2 cellular contexts compared by ENCODE assay signal in the genomic region with DNA sequence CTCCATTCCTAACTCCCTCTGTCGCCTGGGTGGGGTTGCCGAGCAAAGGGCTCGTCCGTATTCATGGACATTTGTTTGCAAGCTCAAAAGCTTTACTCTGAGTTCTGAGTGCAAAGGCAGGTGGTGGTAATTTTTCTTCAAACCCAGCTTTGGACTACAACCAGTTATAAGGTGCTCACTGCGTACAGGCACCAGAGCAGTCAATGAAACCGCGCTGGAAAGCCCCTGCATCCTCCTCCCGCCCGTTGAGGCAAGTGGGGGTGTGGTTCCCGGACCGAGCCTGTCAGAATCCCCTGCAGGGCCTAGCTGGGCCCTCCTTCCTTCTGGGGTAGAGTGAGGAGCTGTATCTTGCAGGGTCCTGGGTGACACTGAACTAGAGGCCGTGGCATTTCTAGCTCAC.
TF ChIP-seq lines count a peak whose summit lies in the region.

No MANE protein-coding gene starts in this region.

TF ChIP-seq in GM12878, 131 proteins besides CTCF, POLR2A, EP300 and RAD21 (continues in another document):
- TF ChIP-seq, protein P1, sequence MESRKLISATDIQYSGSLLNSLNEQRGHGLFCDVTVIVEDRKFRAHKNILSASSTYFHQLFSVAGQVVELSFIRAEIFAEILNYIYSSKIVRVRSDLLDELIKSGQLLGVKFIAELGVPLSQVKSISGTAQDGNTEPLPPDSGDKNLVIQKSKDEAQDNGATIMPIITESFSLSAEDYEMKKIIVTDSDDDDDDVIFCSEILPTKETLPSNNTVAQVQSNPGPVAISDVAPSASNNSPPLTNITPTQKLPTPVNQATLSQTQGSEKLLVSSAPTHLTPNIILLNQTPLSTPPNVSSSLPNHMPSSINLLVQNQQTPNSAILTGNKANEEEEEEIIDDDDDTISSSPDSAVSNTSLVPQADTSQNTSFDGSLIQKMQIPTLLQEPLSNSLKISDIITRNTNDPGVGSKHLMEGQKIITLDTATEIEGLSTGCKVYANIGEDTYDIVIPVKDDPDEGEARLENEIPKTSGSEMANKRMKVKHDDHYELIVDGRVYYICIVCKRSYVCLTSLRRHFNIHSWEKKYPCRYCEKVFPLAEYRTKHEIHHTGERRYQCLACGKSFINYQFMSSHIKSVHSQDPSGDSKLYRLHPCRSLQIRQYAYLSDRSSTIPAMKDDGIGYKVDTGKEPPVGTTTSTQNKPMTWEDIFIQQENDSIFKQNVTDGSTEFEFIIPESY (IDR thresholded peaks at IDR 0.05) = no peak
- TF ChIP-seq EED (IDR thresholded peaks at IDR 0.05; ENCODE audit: low read depth) (0 out of 2 replicates have a peak, but pooled peaks have one; percentile 17), CHD1 (IDR thresholded peaks at IDR 0.05; ENCODE audit: low read depth, low read length) (no peak), NR2C1 (IDR thresholded peaks at IDR 0.05) (no peak), YBX1 (IDR thresholded peaks at IDR 0.05) (no peak), RELA (IDR thresholded peaks at IDR 0.05; ENCODE audit: borderline replicate concordance, partially characterized antibody) (peak; percentile 80), IKZF2 (IDR thresholded peaks at IDR 0.05) (peak in 1 of 2 experiments; percentile 27; a peak in 1 of 4 replicates), FOXM1 (IDR thresholded peaks at IDR 0.05; ENCODE audit: low read depth, low read length) (no peak), PML (IDR thresholded peaks at IDR 0.05; ENCODE audit: low read length) (no peak)
- TF ChIP-seq, protein P2, sequence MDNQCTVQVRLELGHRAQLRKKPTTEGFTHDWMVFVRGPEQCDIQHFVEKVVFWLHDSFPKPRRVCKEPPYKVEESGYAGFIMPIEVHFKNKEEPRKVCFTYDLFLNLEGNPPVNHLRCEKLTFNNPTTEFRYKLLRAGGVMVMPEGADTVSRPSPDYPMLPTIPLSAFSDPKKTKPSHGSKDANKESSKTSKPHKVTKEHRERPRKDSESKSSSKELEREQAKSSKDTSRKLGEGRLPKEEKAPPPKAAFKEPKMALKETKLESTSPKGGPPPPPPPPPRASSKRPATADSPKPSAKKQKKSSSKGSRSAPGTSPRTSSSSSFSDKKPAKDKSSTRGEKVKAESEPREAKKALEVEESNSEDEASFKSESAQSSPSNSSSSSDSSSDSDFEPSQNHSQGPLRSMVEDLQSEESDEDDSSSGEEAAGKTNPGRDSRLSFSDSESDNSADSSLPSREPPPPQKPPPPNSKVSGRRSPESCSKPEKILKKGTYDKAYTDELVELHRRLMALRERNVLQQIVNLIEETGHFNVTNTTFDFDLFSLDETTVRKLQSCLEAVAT (IDR thresholded peaks at IDR 0.05) = 0 out of 2 replicates have a peak, but pooled peaks have one; percentile 12
- TF ChIP-seq, protein P3, sequence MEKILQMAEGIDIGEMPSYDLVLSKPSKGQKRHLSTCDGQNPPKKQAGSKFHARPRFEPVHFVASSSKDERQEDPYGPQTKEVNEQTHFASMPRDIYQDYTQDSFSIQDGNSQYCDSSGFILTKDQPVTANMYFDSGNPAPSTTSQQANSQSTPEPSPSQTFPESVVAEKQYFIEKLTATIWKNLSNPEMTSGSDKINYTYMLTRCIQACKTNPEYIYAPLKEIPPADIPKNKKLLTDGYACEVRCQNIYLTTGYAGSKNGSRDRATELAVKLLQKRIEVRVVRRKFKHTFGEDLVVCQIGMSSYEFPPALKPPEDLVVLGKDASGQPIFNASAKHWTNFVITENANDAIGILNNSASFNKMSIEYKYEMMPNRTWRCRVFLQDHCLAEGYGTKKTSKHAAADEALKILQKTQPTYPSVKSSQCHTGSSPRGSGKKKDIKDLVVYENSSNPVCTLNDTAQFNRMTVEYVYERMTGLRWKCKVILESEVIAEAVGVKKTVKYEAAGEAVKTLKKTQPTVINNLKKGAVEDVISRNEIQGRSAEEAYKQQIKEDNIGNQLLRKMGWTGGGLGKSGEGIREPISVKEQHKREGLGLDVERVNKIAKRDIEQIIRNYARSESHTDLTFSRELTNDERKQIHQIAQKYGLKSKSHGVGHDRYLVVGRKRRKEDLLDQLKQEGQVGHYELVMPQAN (conservative IDR thresholded peaks at IDR 0.05) = no peak; the same call in 1 of the 2 replicates
- TF ChIP-seq, protein P4, sequence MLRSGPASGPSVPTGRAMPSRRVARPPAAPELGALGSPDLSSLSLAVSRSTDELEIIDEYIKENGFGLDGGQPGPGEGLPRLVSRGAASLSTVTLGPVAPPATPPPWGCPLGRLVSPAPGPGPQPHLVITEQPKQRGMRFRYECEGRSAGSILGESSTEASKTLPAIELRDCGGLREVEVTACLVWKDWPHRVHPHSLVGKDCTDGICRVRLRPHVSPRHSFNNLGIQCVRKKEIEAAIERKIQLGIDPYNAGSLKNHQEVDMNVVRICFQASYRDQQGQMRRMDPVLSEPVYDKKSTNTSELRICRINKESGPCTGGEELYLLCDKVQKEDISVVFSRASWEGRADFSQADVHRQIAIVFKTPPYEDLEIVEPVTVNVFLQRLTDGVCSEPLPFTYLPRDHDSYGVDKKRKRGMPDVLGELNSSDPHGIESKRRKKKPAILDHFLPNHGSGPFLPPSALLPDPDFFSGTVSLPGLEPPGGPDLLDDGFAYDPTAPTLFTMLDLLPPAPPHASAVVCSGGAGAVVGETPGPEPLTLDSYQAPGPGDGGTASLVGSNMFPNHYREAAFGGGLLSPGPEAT (IDR thresholded peaks at IDR 0.05; ENCODE audit: low read depth) = peak; percentile 95
- TF ChIP-seq, protein P5, sequence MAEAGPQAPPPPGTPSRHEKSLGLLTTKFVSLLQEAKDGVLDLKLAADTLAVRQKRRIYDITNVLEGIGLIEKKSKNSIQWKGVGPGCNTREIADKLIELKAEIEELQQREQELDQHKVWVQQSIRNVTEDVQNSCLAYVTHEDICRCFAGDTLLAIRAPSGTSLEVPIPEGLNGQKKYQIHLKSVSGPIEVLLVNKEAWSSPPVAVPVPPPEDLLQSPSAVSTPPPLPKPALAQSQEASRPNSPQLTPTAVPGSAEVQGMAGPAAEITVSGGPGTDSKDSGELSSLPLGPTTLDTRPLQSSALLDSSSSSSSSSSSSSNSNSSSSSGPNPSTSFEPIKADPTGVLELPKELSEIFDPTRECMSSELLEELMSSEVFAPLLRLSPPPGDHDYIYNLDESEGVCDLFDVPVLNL (IDR thresholded peaks at IDR 0.05; ENCODE audit: low read depth, low read length) = no peak

TF ChIP-seq in SK-N-SH treated with all-trans-retinoic acid at 6 μM for 48 hours, 23 proteins besides CTCF, POLR2A, EP300 and RAD21 (continued from another document):
- TF ChIP-seq, protein P6, sequence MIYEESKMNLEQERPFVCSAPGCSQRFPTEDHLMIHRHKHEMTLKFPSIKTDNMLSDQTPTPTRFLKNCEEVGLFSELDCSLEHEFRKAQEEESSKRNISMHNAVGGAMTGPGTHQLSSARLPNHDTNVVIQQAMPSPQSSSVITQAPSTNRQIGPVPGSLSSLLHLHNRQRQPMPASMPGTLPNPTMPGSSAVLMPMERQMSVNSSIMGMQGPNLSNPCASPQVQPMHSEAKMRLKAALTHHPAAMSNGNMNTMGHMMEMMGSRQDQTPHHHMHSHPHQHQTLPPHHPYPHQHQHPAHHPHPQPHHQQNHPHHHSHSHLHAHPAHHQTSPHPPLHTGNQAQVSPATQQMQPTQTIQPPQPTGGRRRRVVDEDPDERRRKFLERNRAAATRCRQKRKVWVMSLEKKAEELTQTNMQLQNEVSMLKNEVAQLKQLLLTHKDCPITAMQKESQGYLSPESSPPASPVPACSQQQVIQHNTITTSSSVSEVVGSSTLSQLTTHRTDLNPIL (CRISPR knock-in tag; IDR thresholded peaks at IDR 0.05; ENCODE audit: low read depth) = no peak
- TF ChIP-seq, protein P7, sequence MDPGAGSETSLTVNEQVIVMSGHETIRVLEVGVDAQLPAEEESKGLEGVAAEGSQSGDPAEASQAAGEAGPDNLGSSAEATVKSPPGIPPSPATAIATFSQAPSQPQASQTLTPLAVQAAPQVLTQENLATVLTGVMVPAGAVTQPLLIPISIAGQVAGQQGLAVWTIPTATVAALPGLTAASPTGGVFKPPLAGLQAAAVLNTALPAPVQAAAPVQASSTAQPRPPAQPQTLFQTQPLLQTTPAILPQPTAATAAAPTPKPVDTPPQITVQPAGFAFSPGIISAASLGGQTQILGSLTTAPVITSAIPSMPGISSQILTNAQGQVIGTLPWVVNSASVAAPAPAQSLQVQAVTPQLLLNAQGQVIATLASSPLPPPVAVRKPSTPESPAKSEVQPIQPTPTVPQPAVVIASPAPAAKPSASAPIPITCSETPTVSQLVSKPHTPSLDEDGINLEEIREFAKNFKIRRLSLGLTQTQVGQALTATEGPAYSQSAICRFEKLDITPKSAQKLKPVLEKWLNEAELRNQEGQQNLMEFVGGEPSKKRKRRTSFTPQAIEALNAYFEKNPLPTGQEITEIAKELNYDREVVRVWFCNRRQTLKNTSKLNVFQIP (CRISPR knock-in tag; IDR thresholded peaks at IDR 0.05; ENCODE audit: borderline replicate concordance, low read depth) = no peak
- no peak for TF ChIP-seq TOX (CRISPR knock-in tag; IDR thresholded peaks at IDR 0.05; ENCODE audit: borderline replicate concordance)
- TF ChIP-seq CSDC2 (CRISPR knock-in tag; IDR thresholded peaks at IDR 0.05) = no peak
- no peak for TF ChIP-seq ZFP3 (CRISPR knock-in tag; IDR thresholded peaks at IDR 0.05)
- no peak for TF ChIP-seq BACH2 (CRISPR knock-in tag; IDR thresholded peaks at IDR 0.05; ENCODE audit: borderline replicate concordance)
- TF ChIP-seq ZNF8 (CRISPR knock-in tag; IDR thresholded peaks at IDR 0.05) = no peak
